In the genomic region with DNA sequence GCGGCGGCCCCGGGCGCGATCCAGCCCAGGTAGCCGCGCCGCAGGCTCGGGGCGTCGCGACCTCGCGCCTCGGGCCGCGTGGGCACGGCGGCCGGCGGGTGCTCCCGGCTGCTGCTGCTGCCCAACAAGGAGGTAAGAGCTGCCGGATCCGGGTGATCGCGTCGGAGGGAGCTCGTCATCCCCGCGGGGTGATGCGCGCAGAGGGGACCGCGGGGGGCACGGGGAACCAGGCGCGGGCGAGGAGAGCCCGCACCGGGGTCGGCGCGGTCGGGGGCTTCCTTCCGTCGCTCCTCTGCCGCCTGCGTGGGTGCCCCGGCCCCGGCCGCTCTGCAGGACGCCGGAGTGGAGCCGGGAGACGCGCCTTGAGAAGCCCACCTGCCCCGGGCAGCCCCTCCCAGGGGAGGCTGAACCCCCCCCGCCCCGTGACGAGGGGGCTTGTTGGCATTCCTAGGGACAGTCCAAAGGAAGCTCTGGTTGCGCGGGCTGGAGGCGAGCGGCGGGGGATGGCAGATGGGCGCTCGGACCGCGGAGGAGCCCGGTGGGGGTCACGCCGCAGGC, we compare ENCODE assay signal across 8 cellular contexts.
DNase-seq lines count a peak whose midpoint lies in the region; ATAC-seq, FAIRE-seq and TF ChIP-seq lines count a peak whose summit lies in the region.

No MANE protein-coding gene starts in this region.

- WGBS in stomach, 5 donors, result 0 to 1% (median 0%) methylated on average over 47 to 72 of the region's 72 CpGs; no CpG with 5 or more reads in 1 of the 5 donors

- intact Hi-C loops in stomach (cut with DNase I; ENCODE audit: low total_unique reads), result loop anchor here (10.0 kb wide), 1 partner anchor 125 kb away; no protein-coding TSS in a partner anchor

- no peaks in the 10 kb centered on the region for H3K36me3 ChIP-seq in KOPT-K1 (ENCODE audit: insufficient read depth, low read length)
- H3K36me3 ChIP-seq in keratinocyte (ENCODE audit: control insufficient read depth in 2 of 2, extremely low read depth in 1 of 2, insufficient read depth in 2 of 2, low read length in 2 of 2), result no peaks in the 10 kb centered on the region
- no peaks in the 10 kb centered on the region for H3K36me3 ChIP-seq in stomach

- dilution Hi-C loops in keratinocyte (cut with MboI; ENCODE audit: extremely low pct_ligation_motif_present, low sequenced_read_pairs), result no loop called here

- in situ Hi-C loops in astrocyte of the spinal cord (cut with HindIII; ENCODE audit: low sequenced_read_pairs), result no loop called here

- DNase-seq in AG09309 (ENCODE audit: low read depth) (no peak), astrocyte of the spinal cord (ENCODE audit: low read depth, low spot score) (peak; percentile 9), keratinocyte (ENCODE audit: low read depth, low spot score) (no peak), stomach (no peak), NCI-H128 (lab: John Stamatoyannopoulos, UW; ENCODE audit: unreplicated experiment) (no peak), mucosa of gallbladder (ENCODE audit: low spot score) (no peak)

- H3K27me3 ChIP-seq in keratinocyte (ENCODE audit: control insufficient read depth, extremely low read depth, insufficient read depth, low read length), result no peaks in the 10 kb centered on the region
- no peaks in the 10 kb centered on the region for H3K27me3 ChIP-seq in stomach

- H3K4me3 ChIP-seq in AG09309 (ENCODE audit: control insufficient read depth, low read depth, low read length) (peak overlapping the region; percentile 71), astrocyte of the spinal cord (ENCODE audit: low read depth, low read length) (peak overlapping the region; percentile 61), keratinocyte (ENCODE audit: control insufficient read depth in 2 of 3, extremely low read depth in 1 of 3, insufficient read depth in 2 of 3, low read depth in 1 of 3, low read length in 3 of 3) (peak overlapping the region; percentile 69 to 81 (median 78)), stomach (peak overlapping the region; percentile 84 to 95 (median 94))

- H2AFZ ChIP-seq in keratinocyte (ENCODE audit: control insufficient read depth, low read length), result peak overlapping the region; percentile 56

- H3K9me3 ChIP-seq in KOPT-K1 (ENCODE audit: insufficient read depth, low read length, poor library complexity, severe bottlenecking) (no peaks in the 10 kb centered on the region), keratinocyte (ENCODE audit: control insufficient read depth, low read depth, low read length) (no peaks in the 10 kb centered on the region), stomach (no peaks in the 10 kb centered on the region)

- H3K4me1 ChIP-seq in keratinocyte (ENCODE audit: control insufficient read depth, extremely low read depth, insufficient read depth, low read length) (peaks cover 23% of the 10 kb centered on the region), stomach (peaks cover 33 to 61% (median 55%) of the 10 kb centered on the region in 4 donors)

- peak overlapping the region; percentile 70 for H3K27ac ChIP-seq in KOPT-K1 (ENCODE audit: low read depth, low read length, poor library complexity, severe bottlenecking)
- H3K27ac ChIP-seq in keratinocyte (ENCODE audit: control insufficient read depth, insufficient read depth, low read length), result peak overlapping the region; percentile 77
- peak overlapping the region; percentile 91 to 98 (median 96) for H3K27ac ChIP-seq in stomach

- TF ChIP-seq CTCF in AG09309 (IDR thresholded peaks at IDR 0.05; ENCODE audit: control insufficient read depth, insufficient read depth, low read depth, low read length, missing control alignments) (no peak), astrocyte of the spinal cord (IDR thresholded peaks at IDR 0.05; ENCODE audit: low read depth, low read length) (no peak), keratinocyte (optimal IDR thresholded peaks at IDR 0.05 in 1 of 3, IDR thresholded peaks at IDR 0.05 in 1 of 3, conservative IDR thresholded peaks at IDR 0.05 in 1 of 3; ENCODE audit: extremely low read depth in 1 of 3, insufficient read depth in 2 of 3, low read length in 3 of 3) (no peak), stomach (IDR thresholded peaks at IDR 0.05) (no peak)

- peaks cover 38% of the 10 kb centered on the region for H3K79me2 ChIP-seq in keratinocyte (ENCODE audit: control insufficient read depth, insufficient read depth, low read length)

- peaks cover 4% of the 10 kb centered on the region for H3K9me1 ChIP-seq in keratinocyte (ENCODE audit: control insufficient read depth, extremely low read depth, insufficient read depth, low read length)

- peaks cover 11% of the 10 kb centered on the region for H4K20me1 ChIP-seq in keratinocyte (ENCODE audit: control insufficient read depth, extremely low read depth, insufficient read depth, low read length)

- peak overlapping the region; percentile 73 for H3K9ac ChIP-seq in keratinocyte (ENCODE audit: control insufficient read depth, extremely low read depth, insufficient read depth, low read length)

- no peak for TF ChIP-seq EP300 in stomach (IDR thresholded peaks at IDR 0.05)

- TF ChIP-seq POLR2A in stomach (IDR thresholded peaks at IDR 0.05), result no peak

- ATAC-seq in GM21447 (IDR thresholded peaks at IDR 0.05; ENCODE audit: unreplicated experiment), result peak; percentile 0

- FAIRE-seq in keratinocyte (lab: Jason Lieb, UNC), result no peak

- peak overlapping the region; percentile 68 for H3K4me2 ChIP-seq in keratinocyte (ENCODE audit: control insufficient read depth, extremely low read depth, insufficient read depth, low read depth, low read length)
